Comparison of ENCODE assay signal across 15 cellular contexts in genomic region chr10:133355991-133356390, GRCh38. TPM values are rescaled to one million over a fixed set of nuclear protein-coding genes. Genes with fewer than 3 reads are reported as not detected.
DNase-seq lines count a peak whose midpoint lies in the region; TF ChIP-seq lines count a peak whose summit lies in the region.
"Had no signal": no experiment of that assay in that cellular context is flagged by ENCODE, and none has a peak within 500 bp of the region (broad histone marks: within the 10 kb centered on the region; RNA-seq: fewer than 3 reads in every experiment).

No MANE protein-coding gene starts in this region.

- H3K36me3 ChIP-seq in H7 (replicated peaks; ENCODE audit: control insufficient read depth, insufficient read depth, low read length), result peaks cover 4% of the 10 kb centered on the region
- no peaks in the 10 kb centered on the region for H3K36me3 ChIP-seq in ovary
- H3K36me3 ChIP-seq: thoracic aorta had no signal

- peaks cover 6% of the 10 kb centered on the region for H3K4me1 Mint-ChIP-seq in activated T-cell treated with anti-CD3 and anti-CD28 coated beads, Interleukin-2, amount 50 U/mL, for 24 hours (ENCODE audit: low read depth)
- H3K4me1 Mint-ChIP-seq in activated T-helper 2 cell treated with anti-CD3 and anti-CD28 coated beads, Interferon-gamma antibody, Interleukin-2, Interleukin-4, amounts not matched to agents 10 μg/mL and 5 μg/mL and 100 μg/mL, durations not matched to agents 14 hours and 24 hours and 36 hours (ENCODE audit: low read depth), result no peaks in the 10 kb centered on the region
- peaks cover 5% of the 10 kb centered on the region for H3K4me1 Mint-ChIP-seq in nephron

- H3K4me3 Mint-ChIP-seq in activated T-cell treated with anti-CD3 and anti-CD28 coated beads, Interleukin-2, amount 50 U/mL, for 24 hours, result peak overlapping the region; percentile 88
- peak overlapping the region; percentile 66 for H3K4me3 Mint-ChIP-seq in activated T-helper 2 cell treated with anti-CD3 and anti-CD28 coated beads, Interferon-gamma antibody, Interleukin-2, Interleukin-4, amounts not matched to agents 10 μg/mL and 5 μg/mL and 100 μg/mL, durations not matched to agents 14 hours and 24 hours and 36 hours (ENCODE audit: low read depth)
- H3K4me3 Mint-ChIP-seq in nephron, result peak overlapping the region; percentile 67 to 72 (median 70)

- DNase-seq in activated T-cell treated with anti-CD3 and anti-CD28 coated beads, Interleukin-2, amount 50 U/mL, for 24 hours, result no peak
- no peak for DNase-seq in activated T-cell treated with anti-CD3 and anti-CD28 coated beads for 4 hours
- peak; percentile 51 for DNase-seq in H7
- no peak for DNase-seq in activated T-helper 2 cell treated with anti-CD3 and anti-CD28 coated beads, Interferon-gamma antibody, Interleukin-2, Interleukin-4, amounts not matched to agents 10 μg/mL and 5 μg/mL and 100 μg/mL, durations not matched to agents 14 hours and 24 hours and 36 hours (ENCODE audit: low spot score)
- no peak for DNase-seq in ovary
- no peak for DNase-seq in NCI-H2227 (lab: John Stamatoyannopoulos, UW; ENCODE audit: unreplicated experiment)
- no peak for DNase-seq in HPDE6-E6E7 (ENCODE audit: extremely low spot score)
- DNase-seq: ACHN, Calu3, NCI-H187, NCI-H526 had no signal

- H3K9me3 Mint-ChIP-seq in activated T-cell treated with anti-CD3 and anti-CD28 coated beads, Interleukin-2, amount 50 U/mL, for 24 hours, result no peaks in the 10 kb centered on the region
- no peaks in the 10 kb centered on the region for H3K9me3 Mint-ChIP-seq in activated T-helper 2 cell treated with anti-CD3 and anti-CD28 coated beads, Interferon-gamma antibody, Interleukin-2, Interleukin-4, amounts not matched to agents 10 μg/mL and 5 μg/mL and 100 μg/mL, durations not matched to agents 14 hours and 24 hours and 36 hours
- no peaks in the 10 kb centered on the region for H3K9me3 Mint-ChIP-seq in nephron

- H3K27ac Mint-ChIP-seq in activated T-cell treated with anti-CD3 and anti-CD28 coated beads, Interleukin-2, amount 50 U/mL, for 24 hours, result peak overlapping the region; percentile 44
- H3K27ac Mint-ChIP-seq in activated T-helper 2 cell treated with anti-CD3 and anti-CD28 coated beads, Interferon-gamma antibody, Interleukin-2, Interleukin-4, amounts not matched to agents 10 μg/mL and 5 μg/mL and 100 μg/mL, durations not matched to agents 14 hours and 24 hours and 36 hours, result no peak overlapping the region
- no peak overlapping the region for H3K27ac Mint-ChIP-seq in nephron

- H3K27me3 ChIP-seq in H7 (ENCODE audit: control insufficient read depth, insufficient read depth, low read length) (no peaks in the 10 kb centered on the region), ovary (no peaks in the 10 kb centered on the region)

- H3K27me3 Mint-ChIP-seq in activated T-cell treated with anti-CD3 and anti-CD28 coated beads, Interleukin-2, amount 50 U/mL, for 24 hours, result no peaks in the 10 kb centered on the region
- no peaks in the 10 kb centered on the region for H3K27me3 Mint-ChIP-seq in activated T-helper 2 cell treated with anti-CD3 and anti-CD28 coated beads, Interferon-gamma antibody, Interleukin-2, Interleukin-4, amounts not matched to agents 10 μg/mL and 5 μg/mL and 100 μg/mL, durations not matched to agents 14 hours and 24 hours and 36 hours (ENCODE audit: low read depth)
- no peaks in the 10 kb centered on the region for H3K27me3 Mint-ChIP-seq in nephron (ENCODE audit: low read depth)

- no peaks in the 10 kb centered on the region for H3K9me3 ChIP-seq in ovary
- H3K9me3 ChIP-seq: thoracic aorta had no signal

- peaks cover 13% of the 10 kb centered on the region for H3K36me3 Mint-ChIP-seq in activated T-cell treated with anti-CD3 and anti-CD28 coated beads, Interleukin-2, amount 50 U/mL, for 24 hours (ENCODE audit: low read depth)
- peaks cover 4% of the 10 kb centered on the region for H3K36me3 Mint-ChIP-seq in activated T-helper 2 cell treated with anti-CD3 and anti-CD28 coated beads, Interferon-gamma antibody, Interleukin-2, Interleukin-4, amounts not matched to agents 10 μg/mL and 5 μg/mL and 100 μg/mL, durations not matched to agents 14 hours and 24 hours and 36 hours (ENCODE audit: low read depth)
- H3K36me3 Mint-ChIP-seq in nephron (ENCODE audit: low read depth), result no peaks in the 10 kb centered on the region

- TF ChIP-seq CTCF in nephron (IDR thresholded peaks at IDR 0.05; ENCODE audit: unreplicated experiment in 3 of 3) (no peak), ovary (IDR thresholded peaks at IDR 0.05) (no peak)

- intact Hi-C loops in activated T-helper 2 cell treated with anti-CD3 and anti-CD28 coated beads, Interferon-gamma antibody, Interleukin-2, Interleukin-4, amounts not matched to agents 10 μg/mL and 5 μg/mL and 100 μg/mL, durations not matched to agents 14 hours and 24 hours and 36 hours (cut with micrococcal nuclease), result loop anchor here (5.0 kb wide), 1 partner anchor 49 kb away; the partner anchor contains the start of genes TUBGCP2 and ZNF511
- intact Hi-C loops in ovary (cut with DNase I), result no loop called here

- peaks cover 7% of the 10 kb centered on the region for H3K4me1 ChIP-seq in ovary (ENCODE audit: insufficient read depth)

- no peak for TF ChIP-seq POLR2A in ovary (IDR thresholded peaks at IDR 0.05)

- TF ChIP-seq EP300 in ovary (IDR thresholded peaks at IDR 0.05), result no peak

- no peak overlapping the region for H3K27ac ChIP-seq in ovary
- H3K27ac ChIP-seq: thoracic aorta had no signal

- 90 to 98% (median 96%) methylated on average over 3 of the region's 3 CpGs for WGBS in ovary, 3 donors

- no peak overlapping the region for H3K4me3 ChIP-seq in H7 (ENCODE audit: insufficient read depth, low read depth, low read length)
- no peak overlapping the region for H3K4me3 ChIP-seq in ovary

RNA-seq across cellular contexts. Expression of gene FUOM, which starts 1.8 kb away (rescaled TPM):
- 27.2 and 50.5 TPM in 2 replicates for total RNA-seq in H7 (2014; rRNA removed; shearing (Covaris generic))
- 44.0 and 45.7 TPM in 2 replicates for total RNA-seq in activated T-helper 2 cell treated with anti-CD3 and anti-CD28 coated beads, Interferon-gamma antibody, Interleukin-2, Interleukin-4, amounts not matched to agents 10 μg/mL and 5 μg/mL and 100 μg/mL, durations not matched to agents 14 hours and 24 hours and 36 hours
- total RNA-seq in ovary, result 10 to 100 TPM in 6 of 7 donors, 1 to 10 TPM in 1; 9.2 to 26.3 (median 17.1) TPM
- polyA plus RNA-seq in ovary, result 10 to 100 TPM in 1 of 2 donors, 1 to 10 TPM in 1; 1.2 to 14.8 TPM

RNA-seq across cellular contexts. Expression of gene PRAP1, which starts 8.8 kb away (rescaled TPM):
- not detected in 2 replicates for total RNA-seq in H7 (2014; rRNA removed; shearing (Covaris generic))
- total RNA-seq in activated T-helper 2 cell treated with anti-CD3 and anti-CD28 coated beads, Interferon-gamma antibody, Interleukin-2, Interleukin-4, amounts not matched to agents 10 μg/mL and 5 μg/mL and 100 μg/mL, durations not matched to agents 14 hours and 24 hours and 36 hours, result not detected in 2 replicates
- total RNA-seq in ovary, result 1 to 10 TPM in 1 of 7 donors, not detected in 6; 2.0 TPM
- polyA plus RNA-seq in ovary, result not detected
- total RNA-seq: Calu3, fibroblast of lung, myocyte, thoracic aorta had no signal
- polyA plus RNA-seq: fibroblast of lung had no signal

RNA-seq across cellular contexts. Expression of gene ECHS1, which starts 17.2 kb away (rescaled TPM):
- total RNA-seq in H7 (2014; rRNA removed; shearing (Covaris generic)), result 88.2 and 108 TPM in 2 replicates
- total RNA-seq in activated T-helper 2 cell treated with anti-CD3 and anti-CD28 coated beads, Interferon-gamma antibody, Interleukin-2, Interleukin-4, amounts not matched to agents 10 μg/mL and 5 μg/mL and 100 μg/mL, durations not matched to agents 14 hours and 24 hours and 36 hours, result 74.2 and 74.8 TPM in 2 replicates
- 10 to 100 TPM; 27.2 to 74.4 (median 66.4) TPM for total RNA-seq in ovary
- 100 to 1,000 TPM in 1 of 2 donors, 10 to 100 TPM in 1; 68.9 to 102 TPM for polyA plus RNA-seq in ovary

RNA-seq across cellular contexts. Expression of gene CALY, which starts 19.3 kb away (rescaled TPM):
- total RNA-seq in H7 (2014; rRNA removed; shearing (Covaris generic)), result 2.2 TPM in 1 of 2 replicates, not detected in the other
- total RNA-seq in activated T-helper 2 cell treated with anti-CD3 and anti-CD28 coated beads, Interferon-gamma antibody, Interleukin-2, Interleukin-4, amounts not matched to agents 10 μg/mL and 5 μg/mL and 100 μg/mL, durations not matched to agents 14 hours and 24 hours and 36 hours, result not detected in 2 replicates
- total RNA-seq in ovary, result under 1 TPM in 1 of 7 donors, not detected in 6; 0.69 TPM
- polyA plus RNA-seq in ovary, result not detected
- total RNA-seq: Calu3, fibroblast of lung, myocyte, thoracic aorta had no signal
- polyA plus RNA-seq: fibroblast of lung had no signal

RNA-seq across cellular contexts. Expression of gene PAOX, which starts 23.1 kb away (rescaled TPM):
- 1.3 and 4.1 TPM in 2 replicates for total RNA-seq in H7 (2014; rRNA removed; shearing (Covaris generic))
- total RNA-seq in activated T-helper 2 cell treated with anti-CD3 and anti-CD28 coated beads, Interferon-gamma antibody, Interleukin-2, Interleukin-4, amounts not matched to agents 10 μg/mL and 5 μg/mL and 100 μg/mL, durations not matched to agents 14 hours and 24 hours and 36 hours, result 11.9 and 13.2 TPM in 2 replicates
- 10 to 100 TPM in 3 of 7 donors, 1 to 10 TPM in 4; 6.3 to 11.4 (median 9.2) TPM for total RNA-seq in ovary
- 1 to 10 TPM; 2.1 to 7.8 TPM for polyA plus RNA-seq in ovary
